Comparison of ENCODE assay signal across 1 cellular context in the genomic region with DNA sequence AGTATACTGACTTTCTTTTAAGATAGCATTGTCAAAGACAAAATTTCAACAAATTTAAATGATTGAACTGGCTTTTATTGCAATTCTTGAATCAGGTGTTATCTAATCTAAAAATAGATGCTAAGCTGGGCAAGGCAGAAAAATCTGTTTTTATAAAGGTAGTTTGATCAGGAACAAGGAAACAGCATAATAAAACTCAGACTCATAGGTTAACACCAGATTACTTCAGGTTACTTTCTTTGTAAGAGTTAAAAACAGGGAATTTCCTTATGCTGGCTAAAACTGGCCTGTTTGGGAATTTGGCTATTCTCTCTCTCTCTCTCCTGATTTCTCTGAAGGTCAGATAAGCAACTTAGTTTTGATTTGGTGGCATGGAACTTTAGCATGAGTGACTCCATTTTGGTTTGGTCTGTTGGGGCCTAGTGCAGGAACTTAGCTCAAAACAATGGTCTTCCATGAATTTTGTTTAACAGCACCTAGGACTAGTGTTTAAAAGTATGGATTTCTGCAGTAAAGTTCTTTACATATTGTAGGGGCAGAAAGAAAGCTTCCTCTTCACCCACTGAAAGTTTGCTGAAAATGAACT.
TF ChIP-seq lines count a peak whose summit lies in the region.

No MANE protein-coding gene starts in this region.

TF ChIP-seq in K562, 482 proteins besides CTCF, POLR2A, EP300 and RAD21 (continued from another document and continues in another):
- TF ChIP-seq, protein P1, sequence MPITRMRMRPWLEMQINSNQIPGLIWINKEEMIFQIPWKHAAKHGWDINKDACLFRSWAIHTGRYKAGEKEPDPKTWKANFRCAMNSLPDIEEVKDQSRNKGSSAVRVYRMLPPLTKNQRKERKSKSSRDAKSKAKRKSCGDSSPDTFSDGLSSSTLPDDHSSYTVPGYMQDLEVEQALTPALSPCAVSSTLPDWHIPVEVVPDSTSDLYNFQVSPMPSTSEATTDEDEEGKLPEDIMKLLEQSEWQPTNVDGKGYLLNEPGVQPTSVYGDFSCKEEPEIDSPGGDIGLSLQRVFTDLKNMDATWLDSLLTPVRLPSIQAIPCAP (CRISPR knock-in tag; IDR thresholded peaks at IDR 0.05; ENCODE audit: borderline replicate concordance): no peak
- TF ChIP-seq NCOR1 (IDR thresholded peaks at IDR 0.05) (no peak), ZNF197 (CRISPR knock-in tag; IDR thresholded peaks at IDR 0.05; ENCODE audit: low read depth) (no peak), RBBP5 (IDR thresholded peaks at IDR 0.05; ENCODE audit: borderline replicate concordance, insufficient read depth, low read length, poor library complexity, severe bottlenecking) (no peak), MYNN (IDR thresholded peaks at IDR 0.05) (no peak), MYNN (CRISPR knock-in tag; IDR thresholded peaks at IDR 0.05) (no peak), ZNF232 (CRISPR knock-in tag; IDR thresholded peaks at IDR 0.05) (no peak), MTA3 (IDR thresholded peaks at IDR 0.05; ENCODE audit: borderline replicate concordance) (no peak), FOXA1 (IDR thresholded peaks at IDR 0.05; ENCODE audit: borderline replicate concordance) (no peak), TBL1XR1 (IDR thresholded peaks at IDR 0.05; ENCODE audit: low read length in 2 of 2) (no peak), NFE2L1 (tag; IDR thresholded peaks at IDR 0.05; ENCODE audit: borderline replicate concordance, low read depth) (peak; percentile 25; the same call in 1 of the 2 replicates), PRPF4 (IDR thresholded peaks at IDR 0.05; ENCODE audit: insufficient read depth, low read depth, low read length, poor library complexity, severe bottlenecking) (no peak), SRSF1 (IDR thresholded peaks at IDR 0.05; ENCODE audit: low read depth, low read length) (no peak), TFAM (CRISPR knock-in tag; conservative IDR thresholded peaks at IDR 0.05) (no peak), XRCC5 (IDR thresholded peaks at IDR 0.05; ENCODE audit: low read depth, low read length) (no peak), ZNF696 (CRISPR knock-in tag; conservative IDR thresholded peaks at IDR 0.05) (no peak), E2F3 (CRISPR knock-in tag; IDR thresholded peaks at IDR 0.05) (no peak), MAZ (CRISPR knock-in tag; conservative IDR thresholded peaks at IDR 0.05 in 1 of 2, IDR thresholded peaks at IDR 0.05 in 1 of 2) (no peak), ZNF699 (CRISPR knock-in tag; IDR thresholded peaks at IDR 0.05; ENCODE audit: insufficient replicate concordance) (no peak), FOXK1 (CRISPR knock-in tag; IDR thresholded peaks at IDR 0.05; ENCODE audit: borderline replicate concordance) (no peak), HMGN3 (IDR thresholded peaks at IDR 0.05; ENCODE audit: borderline replicate concordance, extremely low read depth, insufficient read length, low read depth, low read length) (no peak), DMBX1 (CRISPR knock-in tag; IDR thresholded peaks at IDR 0.05; ENCODE audit: borderline replicate concordance) (peak; percentile 88), SP1 (CRISPR knock-in tag; IDR thresholded peaks at IDR 0.05) (no peak), NFRKB (IDR thresholded peaks at IDR 0.05; ENCODE audit: low read depth) (no peak), NR4A1 (CRISPR knock-in tag; IDR thresholded peaks at IDR 0.05) (no peak), NR4A1 (tag; IDR thresholded peaks at IDR 0.05) (peak; percentile 82; the same call in 1 of the 2 replicates), ELF1 (tag; IDR thresholded peaks at IDR 0.05) (no peak), GABPB2 (CRISPR knock-in tag; conservative IDR thresholded peaks at IDR 0.05) (no peak), CBFA2T3 (IDR thresholded peaks at IDR 0.05) (no peak), ILF3 (IDR thresholded peaks at IDR 0.05; ENCODE audit: borderline replicate concordance) (no peak), PYGO2 (tag; IDR thresholded peaks at IDR 0.05) (peak; percentile 82), MAFF (IDR thresholded peaks at IDR 0.05; ENCODE audit: low read length) (no peak), BHLHE40 (IDR thresholded peaks at IDR 0.05; ENCODE audit: low read length) (no peak), NCOA6 (IDR thresholded peaks at IDR 0.05) (no peak)
- TF ChIP-seq, protein P2, sequence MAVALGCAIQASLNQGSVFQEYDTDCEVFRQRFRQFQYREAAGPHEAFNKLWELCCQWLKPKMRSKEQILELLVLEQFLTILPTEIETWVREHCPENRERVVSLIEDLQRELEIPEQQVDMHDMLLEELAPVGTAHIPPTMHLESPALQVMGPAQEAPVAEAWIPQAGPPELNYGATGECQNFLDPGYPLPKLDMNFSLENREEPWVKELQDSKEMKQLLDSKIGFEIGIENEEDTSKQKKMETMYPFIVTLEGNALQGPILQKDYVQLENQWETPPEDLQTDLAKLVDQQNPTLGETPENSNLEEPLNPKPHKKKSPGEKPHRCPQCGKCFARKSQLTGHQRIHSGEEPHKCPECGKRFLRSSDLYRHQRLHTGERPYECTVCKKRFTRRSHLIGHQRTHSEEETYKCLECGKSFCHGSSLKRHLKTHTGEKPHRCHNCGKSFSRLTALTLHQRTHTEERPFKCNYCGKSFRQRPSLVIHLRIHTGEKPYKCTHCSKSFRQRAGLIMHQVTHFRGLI (CRISPR knock-in tag; IDR thresholded peaks at IDR 0.05): no peak; the same call in 1 of the 2 replicates
- TF ChIP-seq, protein P3, sequence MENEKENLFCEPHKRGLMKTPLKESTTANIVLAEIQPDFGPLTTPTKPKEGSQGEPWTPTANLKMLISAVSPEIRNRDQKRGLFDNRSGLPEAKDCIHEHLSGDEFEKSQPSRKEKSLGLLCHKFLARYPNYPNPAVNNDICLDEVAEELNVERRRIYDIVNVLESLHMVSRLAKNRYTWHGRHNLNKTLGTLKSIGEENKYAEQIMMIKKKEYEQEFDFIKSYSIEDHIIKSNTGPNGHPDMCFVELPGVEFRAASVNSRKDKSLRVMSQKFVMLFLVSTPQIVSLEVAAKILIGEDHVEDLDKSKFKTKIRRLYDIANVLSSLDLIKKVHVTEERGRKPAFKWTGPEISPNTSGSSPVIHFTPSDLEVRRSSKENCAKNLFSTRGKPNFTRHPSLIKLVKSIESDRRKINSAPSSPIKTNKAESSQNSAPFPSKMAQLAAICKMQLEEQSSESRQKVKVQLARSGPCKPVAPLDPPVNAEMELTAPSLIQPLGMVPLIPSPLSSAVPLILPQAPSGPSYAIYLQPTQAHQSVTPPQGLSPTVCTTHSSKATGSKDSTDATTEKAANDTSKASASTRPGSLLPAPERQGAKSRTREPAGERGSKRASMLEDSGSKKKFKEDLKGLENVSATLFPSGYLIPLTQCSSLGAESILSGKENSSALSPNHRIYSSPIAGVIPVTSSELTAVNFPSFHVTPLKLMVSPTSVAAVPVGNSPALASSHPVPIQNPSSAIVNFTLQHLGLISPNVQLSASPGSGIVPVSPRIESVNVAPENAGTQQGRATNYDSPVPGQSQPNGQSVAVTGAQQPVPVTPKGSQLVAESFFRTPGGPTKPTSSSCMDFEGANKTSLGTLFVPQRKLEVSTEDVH (IDR thresholded peaks at IDR 0.05; ENCODE audit: low read depth, partially characterized antibody): no peak
- TF ChIP-seq, protein P4, sequence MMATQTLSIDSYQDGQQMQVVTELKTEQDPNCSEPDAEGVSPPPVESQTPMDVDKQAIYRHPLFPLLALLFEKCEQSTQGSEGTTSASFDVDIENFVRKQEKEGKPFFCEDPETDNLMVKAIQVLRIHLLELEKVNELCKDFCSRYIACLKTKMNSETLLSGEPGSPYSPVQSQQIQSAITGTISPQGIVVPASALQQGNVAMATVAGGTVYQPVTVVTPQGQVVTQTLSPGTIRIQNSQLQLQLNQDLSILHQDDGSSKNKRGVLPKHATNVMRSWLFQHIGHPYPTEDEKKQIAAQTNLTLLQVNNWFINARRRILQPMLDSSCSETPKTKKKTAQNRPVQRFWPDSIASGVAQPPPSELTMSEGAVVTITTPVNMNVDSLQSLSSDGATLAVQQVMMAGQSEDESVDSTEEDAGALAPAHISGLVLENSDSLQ (IDR thresholded peaks at IDR 0.05): no peak
- TF ChIP-seq, protein P5, sequence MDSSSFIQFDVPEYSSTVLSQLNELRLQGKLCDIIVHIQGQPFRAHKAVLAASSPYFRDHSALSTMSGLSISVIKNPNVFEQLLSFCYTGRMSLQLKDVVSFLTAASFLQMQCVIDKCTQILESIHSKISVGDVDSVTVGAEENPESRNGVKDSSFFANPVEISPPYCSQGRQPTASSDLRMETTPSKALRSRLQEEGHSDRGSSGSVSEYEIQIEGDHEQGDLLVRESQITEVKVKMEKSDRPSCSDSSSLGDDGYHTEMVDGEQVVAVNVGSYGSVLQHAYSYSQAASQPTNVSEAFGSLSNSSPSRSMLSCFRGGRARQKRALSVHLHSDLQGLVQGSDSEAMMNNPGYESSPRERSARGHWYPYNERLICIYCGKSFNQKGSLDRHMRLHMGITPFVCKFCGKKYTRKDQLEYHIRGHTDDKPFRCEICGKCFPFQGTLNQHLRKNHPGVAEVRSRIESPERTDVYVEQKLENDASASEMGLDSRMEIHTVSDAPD (CRISPR knock-in tag; IDR thresholded peaks at IDR 0.05): no peak
- TF ChIP-seq, protein P6, sequence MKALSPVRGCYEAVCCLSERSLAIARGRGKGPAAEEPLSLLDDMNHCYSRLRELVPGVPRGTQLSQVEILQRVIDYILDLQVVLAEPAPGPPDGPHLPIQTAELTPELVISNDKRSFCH (CRISPR knock-in tag; IDR thresholded peaks at IDR 0.05): no peak
- TF ChIP-seq, protein P6 (tag; IDR thresholded peaks at IDR 0.05): 0 out of 2 replicates have a peak, but pooled peaks have one; percentile 31
- TF ChIP-seq, protein P7, sequence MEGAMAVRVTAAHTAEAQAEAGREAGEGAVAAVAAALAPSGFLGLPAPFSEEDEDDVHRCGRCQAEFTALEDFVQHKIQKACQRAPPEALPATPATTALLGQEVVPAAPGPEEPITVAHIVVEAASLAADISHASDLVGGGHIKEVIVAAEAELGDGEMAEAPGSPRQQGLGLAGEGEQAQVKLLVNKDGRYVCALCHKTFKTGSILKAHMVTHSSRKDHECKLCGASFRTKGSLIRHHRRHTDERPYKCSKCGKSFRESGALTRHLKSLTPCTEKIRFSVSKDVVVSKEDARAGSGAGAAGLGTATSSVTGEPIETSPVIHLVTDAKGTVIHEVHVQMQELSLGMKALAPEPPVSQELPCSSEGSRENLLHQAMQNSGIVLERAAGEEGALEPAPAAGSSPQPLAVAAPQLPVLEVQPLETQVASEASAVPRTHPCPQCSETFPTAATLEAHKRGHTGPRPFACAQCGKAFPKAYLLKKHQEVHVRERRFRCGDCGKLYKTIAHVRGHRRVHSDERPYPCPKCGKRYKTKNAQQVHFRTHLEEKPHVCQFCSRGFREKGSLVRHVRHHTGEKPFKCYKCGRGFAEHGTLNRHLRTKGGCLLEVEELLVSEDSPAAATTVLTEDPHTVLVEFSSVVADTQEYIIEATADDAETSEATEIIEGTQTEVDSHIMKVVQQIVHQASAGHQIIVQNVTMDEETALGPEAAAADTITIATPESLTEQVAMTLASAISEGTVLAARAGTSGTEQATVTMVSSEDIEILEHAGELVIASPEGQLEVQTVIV (CRISPR knock-in tag; IDR thresholded peaks at IDR 0.05; ENCODE audit: borderline replicate concordance): no peak
- TF ChIP-seq, protein P8, sequence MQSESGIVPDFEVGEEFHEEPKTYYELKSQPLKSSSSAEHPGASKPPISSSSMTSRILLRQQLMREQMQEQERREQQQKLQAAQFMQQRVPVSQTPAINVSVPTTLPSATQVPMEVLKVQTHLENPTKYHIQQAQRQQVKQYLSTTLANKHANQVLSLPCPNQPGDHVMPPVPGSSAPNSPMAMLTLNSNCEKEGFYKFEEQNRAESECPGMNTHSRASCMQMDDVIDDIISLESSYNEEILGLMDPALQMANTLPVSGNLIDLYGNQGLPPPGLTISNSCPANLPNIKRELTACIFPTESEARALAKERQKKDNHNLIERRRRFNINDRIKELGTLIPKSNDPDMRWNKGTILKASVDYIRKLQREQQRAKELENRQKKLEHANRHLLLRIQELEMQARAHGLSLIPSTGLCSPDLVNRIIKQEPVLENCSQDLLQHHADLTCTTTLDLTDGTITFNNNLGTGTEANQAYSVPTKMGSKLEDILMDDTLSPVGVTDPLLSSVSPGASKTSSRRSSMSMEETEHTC (IDR thresholded peaks at IDR 0.05): no peak
- TF ChIP-seq, protein P9, sequence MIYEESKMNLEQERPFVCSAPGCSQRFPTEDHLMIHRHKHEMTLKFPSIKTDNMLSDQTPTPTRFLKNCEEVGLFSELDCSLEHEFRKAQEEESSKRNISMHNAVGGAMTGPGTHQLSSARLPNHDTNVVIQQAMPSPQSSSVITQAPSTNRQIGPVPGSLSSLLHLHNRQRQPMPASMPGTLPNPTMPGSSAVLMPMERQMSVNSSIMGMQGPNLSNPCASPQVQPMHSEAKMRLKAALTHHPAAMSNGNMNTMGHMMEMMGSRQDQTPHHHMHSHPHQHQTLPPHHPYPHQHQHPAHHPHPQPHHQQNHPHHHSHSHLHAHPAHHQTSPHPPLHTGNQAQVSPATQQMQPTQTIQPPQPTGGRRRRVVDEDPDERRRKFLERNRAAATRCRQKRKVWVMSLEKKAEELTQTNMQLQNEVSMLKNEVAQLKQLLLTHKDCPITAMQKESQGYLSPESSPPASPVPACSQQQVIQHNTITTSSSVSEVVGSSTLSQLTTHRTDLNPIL (CRISPR knock-in tag; IDR thresholded peaks at IDR 0.05): no peak
- TF ChIP-seq, protein P10, sequence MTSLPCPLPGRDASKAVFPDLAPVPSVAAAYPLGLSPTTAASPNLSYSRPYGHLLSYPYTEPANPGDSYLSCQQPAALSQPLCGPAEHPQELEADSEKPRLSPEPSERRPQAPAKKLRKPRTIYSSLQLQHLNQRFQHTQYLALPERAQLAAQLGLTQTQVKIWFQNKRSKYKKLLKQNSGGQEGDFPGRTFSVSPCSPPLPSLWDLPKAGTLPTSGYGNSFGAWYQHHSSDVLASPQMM (CRISPR knock-in tag; IDR thresholded peaks at IDR 0.05): no peak
